In genomic region chr1:54833146-54833545, GRCh38 we compare ENCODE assay signal across 19 cellular contexts. TPM values are rescaled to one million over a fixed set of nuclear protein-coding genes. Genes with fewer than 3 reads are reported as not detected.
A peak's percentile ranks its signal among the peaks of the same experiment; 100 is the strongest.
DNase-seq lines count a peak whose midpoint lies in the region; ATAC-seq and TF ChIP-seq lines count a peak whose summit lies in the region.
"Had no signal": no experiment of that assay in that cellular context is flagged by ENCODE, and none has a peak within 500 bp of the region (broad histone marks: within the 10 kb centered on the region; RNA-seq: fewer than 3 reads in every experiment).

No MANE protein-coding gene starts in this region.

- H3K36me3 Mint-ChIP-seq in activated CD8-positive, alpha-beta memory T cell treated with anti-CD3 and anti-CD28 coated beads, Interleukin-2, amount 10 ng/mL, durations not matched to agents 7 days and 5 days, result peaks cover 6% of the 10 kb centered on the region
- H3K36me3 Mint-ChIP-seq in type B pancreatic cell, result no peaks in the 10 kb centered on the region

- intact Hi-C loops in ascending aorta (cut with DNase I), result no loop called here

- no peak overlapping the region for H3K4me3 Mint-ChIP-seq in activated CD8-positive, alpha-beta memory T cell treated with anti-CD3 and anti-CD28 coated beads, Interleukin-2, amount 10 ng/mL, durations not matched to agents 7 days and 5 days
- no peak overlapping the region for H3K4me3 Mint-ChIP-seq in type B pancreatic cell
- H3K4me3 Mint-ChIP-seq: B cell; CD4-positive, alpha-beta memory T cell; HFFc6 had no signal

- peaks cover 0 to 23% of the 10 kb centered on the region in 2 donors for H3K9me3 ChIP-seq in ascending aorta

- DNase-seq in activated CD8-positive, alpha-beta memory T cell treated with anti-CD3 and anti-CD28 coated beads, Interleukin-2, amount 50 U/mL, for 48 hours, result peak; percentile 18
- no peak for DNase-seq in activated CD8-positive, alpha-beta memory T cell treated with anti-CD3 and anti-CD28 coated beads, Interleukin-2, amount 10 ng/mL, durations not matched to agents 7 days and 5 days
- peak; percentile 27 for DNase-seq in ecto neural progenitor cell (ENCODE audit: low spot score)
- DNase-seq in left lobe of liver (ENCODE audit: low spot score), result peak; percentile 7
- DNase-seq in type B pancreatic cell (ENCODE audit: extremely low spot score, unreplicated experiment), result peak; percentile 45
- no peak for DNase-seq in GM10248 (ENCODE audit: extremely low spot score)
- DNase-seq in activated CD4-positive, alpha-beta T cell treated with anti-CD3 and anti-CD28 coated beads, Interleukin-2, amount 50 U/mL, for 48 hours, result no peak
- DNase-seq in ascending aorta (ENCODE audit: low spot score in 2 of 2), result no peak
- DNase-seq: 8988T; C1 segment of cervical spinal cord; CD4-positive, alpha-beta memory T cell; DMS153; DMS79 treated with DMSO at 0.1 percent for 48 hours; EL; HCEC 1CT; HFFc6 had no signal

- H3K27ac Mint-ChIP-seq in activated CD8-positive, alpha-beta memory T cell treated with anti-CD3 and anti-CD28 coated beads, Interleukin-2, amount 10 ng/mL, durations not matched to agents 7 days and 5 days, result no peak overlapping the region
- H3K27ac Mint-ChIP-seq in type B pancreatic cell, result no peak overlapping the region
- H3K27ac Mint-ChIP-seq: B cell; CD4-positive, alpha-beta memory T cell; HFFc6 had no signal

- no peak for TF ChIP-seq CTCF in type B pancreatic cell (conservative IDR thresholded peaks at IDR 0.05)
- TF ChIP-seq CTCF in GM10248 (IDR thresholded peaks at IDR 0.05; ENCODE audit: control extremely low read depth, extremely low read depth, low read depth, missing control alignments), result no peak
- TF ChIP-seq CTCF in ascending aorta (IDR thresholded peaks at IDR 0.05), result no peak

- POLR2A ChIA-PET in GM10248 (lab: Yijun Ruan, JAX), result no interaction called here

- H3K27me3 ChIP-seq in ascending aorta, result no peaks in the 10 kb centered on the region

- H3K36me3 ChIP-seq in ascending aorta, result no peaks in the 10 kb centered on the region

- no peaks in the 10 kb centered on the region for H3K4me1 Mint-ChIP-seq in activated CD8-positive, alpha-beta memory T cell treated with anti-CD3 and anti-CD28 coated beads, Interleukin-2, amount 10 ng/mL, durations not matched to agents 7 days and 5 days
- H3K4me1 Mint-ChIP-seq in type B pancreatic cell (ENCODE audit: unreplicated experiment), result no peaks in the 10 kb centered on the region
- H3K4me1 Mint-ChIP-seq: B cell; CD4-positive, alpha-beta memory T cell had no signal

- no peaks in the 10 kb centered on the region for H3K4me1 ChIP-seq in ascending aorta

- peaks cover 2% of the 10 kb centered on the region for H3K9me3 Mint-ChIP-seq in activated CD8-positive, alpha-beta memory T cell treated with anti-CD3 and anti-CD28 coated beads, Interleukin-2, amount 10 ng/mL, durations not matched to agents 7 days and 5 days (ENCODE audit: low read depth)
- H3K9me3 Mint-ChIP-seq in type B pancreatic cell, result no peaks in the 10 kb centered on the region

- no peak overlapping the region for H3K27ac ChIP-seq in ascending aorta
- H3K27ac ChIP-seq: HL-60 had no signal

- no peak for ATAC-seq in activated CD8-positive, alpha-beta memory T cell treated with anti-CD3 and anti-CD28 coated beads, Interleukin-2, amount 10 ng/mL, durations not matched to agents 7 days and 5 days
- ATAC-seq in left lobe of liver, result no peak

- no peak overlapping the region for H3K4me3 ChIP-seq in ascending aorta

- H3K27me3 Mint-ChIP-seq in activated CD8-positive, alpha-beta memory T cell treated with anti-CD3 and anti-CD28 coated beads, Interleukin-2, amount 10 ng/mL, durations not matched to agents 7 days and 5 days, result peaks cover 18% of the 10 kb centered on the region
- H3K27me3 Mint-ChIP-seq in type B pancreatic cell, result peaks cover 10% of the 10 kb centered on the region

- CTCF ChIA-PET in activated CD8-positive, alpha-beta memory T cell treated with anti-CD3 and anti-CD28 coated beads, Interleukin-2, amount 10 ng/mL, durations not matched to agents 7 days and 5 days (lab: Charles Lee), result interaction anchor here (1.7 kb wide), 1 partner anchor 32 kb away, joined by 3 read pairs; the partner anchor contains the start of gene TTC22
- CTCF ChIA-PET in GM10248 (lab: Yijun Ruan, JAX), result interaction anchor here (1.3 to 1.4 kb wide), 2 partner anchors 14 to 20 kb away, joined by 3 read pairs; no protein-coding TSS in a partner anchor

RNA-seq across cellular contexts. Expression of gene TTC22, which starts 32.0 kb away (rescaled TPM):
- 10 to 100 TPM in 1 of 2 experiments, 1 to 10 TPM in 1; 9.1 to 17.9 TPM for total RNA-seq in activated CD8-positive, alpha-beta memory T cell treated with anti-CD3 and anti-CD28 coated beads, Interleukin-2, amount 10 ng/mL, durations not matched to agents 7 days and 5 days
- total RNA-seq in left lobe of liver (4.4 TPM), type B pancreatic cell (ENCODE audit: low replicate concordance) (7.0 and 12.4 TPM in 2 replicates), ascending aorta (not detected)
- total RNA-seq: H4, HFFc6 had no signal

RNA-seq across cellular contexts. Expression of gene DHCR24, which starts 53.8 kb away (rescaled TPM):
- 100 to 1,000 TPM; 121 to 187 TPM for total RNA-seq in activated CD8-positive, alpha-beta memory T cell treated with anti-CD3 and anti-CD28 coated beads, Interleukin-2, amount 10 ng/mL, durations not matched to agents 7 days and 5 days
- total RNA-seq in left lobe of liver (828 TPM), type B pancreatic cell (ENCODE audit: low replicate concordance) (119 and 149 TPM in 2 replicates), ascending aorta (16.6 TPM)

Comparison
In these comparisons a context has a peak if more than half of its experiments do, and no peak if none do; other contexts are left out.
1. DNase-seq: peak in activated CD8-positive, alpha-beta memory T cell treated with anti-CD3 and anti-CD28 coated beads, Interleukin-2, amount 50 U/mL, for 48 hours (single experiment), ecto neural progenitor cell (single experiment), left lobe of liver (single experiment) and type B pancreatic cell (single experiment); none in activated CD8-positive, alpha-beta memory T cell treated with anti-CD3 and anti-CD28 coated beads, Interleukin-2, amount 10 ng/mL, durations not matched to agents 7 days and 5 days (single experiment), GM10248 (single experiment), activated CD4-positive, alpha-beta T cell treated with anti-CD3 and anti-CD28 coated beads, Interleukin-2, amount 50 U/mL, for 48 hours (0 of 2) and ascending aorta (0 of 2).